ENCODE assay signal across 15 cellular contexts in the genomic region with DNA sequence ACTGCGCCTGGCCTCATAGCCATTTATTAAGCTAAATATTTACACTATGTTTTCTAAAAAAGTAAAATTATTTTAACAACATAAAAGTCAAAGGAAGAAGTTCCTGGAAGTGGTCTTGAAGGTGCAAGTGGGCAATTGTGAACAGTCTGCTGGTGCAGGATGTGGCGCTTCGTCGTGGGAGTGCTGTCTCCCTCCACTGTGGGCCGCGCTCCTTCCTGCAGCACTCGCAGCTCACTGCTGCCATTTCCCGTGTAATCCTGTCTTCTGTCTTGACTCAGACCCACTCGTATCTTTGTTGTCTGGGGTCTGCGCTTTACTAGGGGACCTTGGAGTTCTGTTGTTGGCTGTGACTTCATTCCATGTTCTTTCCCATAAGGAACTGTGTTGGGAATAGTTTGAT. TPM values are rescaled to one million over a fixed set of nuclear protein-coding genes. Genes with fewer than 3 reads are reported as not detected.
DNase-seq lines count a peak whose midpoint lies in the region; ATAC-seq and TF ChIP-seq lines count a peak whose summit lies in the region.
"Had no signal": no experiment of that assay in that cellular context is flagged by ENCODE, and none has a peak within 500 bp of the region (broad histone marks: within the 10 kb centered on the region; RNA-seq: fewer than 3 reads in every experiment).

No MANE protein-coding gene starts in this region.

- TF ChIP-seq CTCF in mucosa of descending colon (IDR thresholded peaks at IDR 0.05) = no peak
- no peak for TF ChIP-seq CTCF in tibial artery (IDR thresholded peaks at IDR 0.05)
- TF ChIP-seq CTCF in osteocyte (IDR thresholded peaks at IDR 0.05) = no peak

- H3K27ac Mint-ChIP-seq in activated T-cell treated with anti-CD3 and anti-CD28 coated beads, Interleukin-2, amount 50 U/mL, for 72 hours = no peak overlapping the region
- no peak overlapping the region for H3K27ac Mint-ChIP-seq in osteocyte (ENCODE audit: unreplicated experiment)

- intact Hi-C loops in mucosa of descending colon (cut with DNase I, micrococcal nuclease) = no loop called here
- intact Hi-C loops in tibial artery (cut with DNase I; ENCODE audit: low total_unique reads) = no loop called here

- H3K27ac ChIP-seq in tibial artery = no peak overlapping the region

- H3K9me3 ChIP-seq in mucosa of descending colon (no peaks in the 10 kb centered on the region), tibial artery (no peaks in the 10 kb centered on the region)
- H3K9me3 ChIP-seq: Caco-2 had no signal

- no peaks in the 10 kb centered on the region for H3K9me3 Mint-ChIP-seq in activated T-cell treated with anti-CD3 and anti-CD28 coated beads, Interleukin-2, amount 50 U/mL, for 72 hours
- peaks cover 6% of the 10 kb centered on the region for H3K9me3 Mint-ChIP-seq in osteocyte (ENCODE audit: unreplicated experiment)

- DNase-seq in activated T-cell treated with anti-CD3 and anti-CD28 coated beads, Interleukin-2, amount 50 U/mL, for 1 hour = peak; percentile 54
- DNase-seq in activated T-cell treated with anti-CD3 and anti-CD28 coated beads for 4 hours (no peak), mucosa of descending colon (no peak), tibial artery (peak; percentile 15 to 28), H4 (ENCODE audit: low spot score) (no peak), NCI-H1694 treated with DMSO at 0.1 percent for 48 hours (lab: John Stamatoyannopoulos, UW) (no peak), osteocyte (ENCODE audit: extremely low spot score, unreplicated experiment) (no peak)
- peak; percentile 30 to 40 for DNase-seq in activated T-cell treated with anti-CD3 and anti-CD28 coated beads, Interleukin-2, amount 50 U/mL, for 72 hours
- DNase-seq: Caco-2, glutamatergic neuron, kidney glomerular epithelial cell, NCI-H2107, SIG-M5, substantia nigra had no signal

- no peaks in the 10 kb centered on the region for H3K36me3 ChIP-seq in mucosa of descending colon (ENCODE audit: low read depth)
- no peaks in the 10 kb centered on the region for H3K36me3 ChIP-seq in tibial artery
- H3K36me3 ChIP-seq: HAP-1 had no signal

- ATAC-seq in activated T-cell treated with anti-CD3 and anti-CD28 coated beads, Interleukin-2, amount 50 U/mL, for 72 hours (replicated peaks in 1 of 2) = peak; percentile 48 to 55
- ATAC-seq in mucosa of descending colon = peak; percentile 65

- H3K4me1 ChIP-seq in mucosa of descending colon (ENCODE audit: low read depth) (no peaks in the 10 kb centered on the region), tibial artery (no peaks in the 10 kb centered on the region)
- H3K4me1 ChIP-seq: Caco-2 had no signal

- H3K36me3 Mint-ChIP-seq in activated T-cell treated with anti-CD3 and anti-CD28 coated beads, Interleukin-2, amount 50 U/mL, for 72 hours (ENCODE audit: insufficient read depth in 2 of 2) = peaks cover 2 to 4% of the 10 kb centered on the region in 2 donors
- peaks cover 4% of the 10 kb centered on the region for H3K36me3 Mint-ChIP-seq in osteocyte (ENCODE audit: unreplicated experiment)

- no peaks in the 10 kb centered on the region for H3K27me3 Mint-ChIP-seq in activated T-cell treated with anti-CD3 and anti-CD28 coated beads, Interleukin-2, amount 50 U/mL, for 72 hours (ENCODE audit: low read depth)
- no peaks in the 10 kb centered on the region for H3K27me3 Mint-ChIP-seq in osteocyte (ENCODE audit: unreplicated experiment)

- H3K4me3 ChIP-seq in mucosa of descending colon = no peak overlapping the region
- no peak overlapping the region for H3K4me3 ChIP-seq in tibial artery
- H3K4me3 ChIP-seq: HAP-1 had no signal

- peaks cover 60% of the 10 kb centered on the region for H3K4me1 Mint-ChIP-seq in activated T-cell treated with anti-CD3 and anti-CD28 coated beads, Interleukin-2, amount 50 U/mL, for 72 hours (ENCODE audit: low read depth)
- peaks cover 10% of the 10 kb centered on the region for H3K4me1 Mint-ChIP-seq in osteocyte (ENCODE audit: unreplicated experiment)

- H3K4me3 Mint-ChIP-seq in activated T-cell treated with anti-CD3 and anti-CD28 coated beads, Interleukin-2, amount 50 U/mL, for 72 hours = peak overlapping the region; percentile 11 to 20
- no peak overlapping the region for H3K4me3 Mint-ChIP-seq in osteocyte (ENCODE audit: unreplicated experiment)

- no peaks in the 10 kb centered on the region for H3K27me3 ChIP-seq in tibial artery

RNA-seq across cellular contexts. Expression of a gene that starts 56.3 kb away (rescaled TPM):
- 1 to 10 TPM; 9.1 to 9.8 TPM for total RNA-seq in activated T-cell treated with anti-CD3 and anti-CD28 coated beads, Interleukin-2, amount 50 U/mL, for 72 hours
- 1 to 10 TPM in 2 of 3 donors, under 1 TPM in 1; 0.69 to 2.0 (median 1.2) TPM for total RNA-seq in mucosa of descending colon
- 13.2 and 17.7 TPM in 2 replicates for total RNA-seq in H4 (2014; rRNA removed; shearing (Covaris generic))
- total RNA-seq in osteocyte = 23.5 and 24.7 TPM in 2 replicates
- total RNA-seq: Caco-2 had no signal

Comparison
In these comparisons a context has a peak if more than half of its experiments do, and no peak if none do; other contexts are left out.
1. DNase-seq: peak in activated T-cell treated with anti-CD3 and anti-CD28 coated beads, Interleukin-2, amount 50 U/mL, for 1 hour (single experiment), activated T-cell treated with anti-CD3 and anti-CD28 coated beads, Interleukin-2, amount 50 U/mL, for 72 hours (2 of 2) and tibial artery (2 of 2); none in activated T-cell treated with anti-CD3 and anti-CD28 coated beads for 4 hours (single experiment), mucosa of descending colon (0 of 3), H4 (single experiment), NCI-H1694 treated with DMSO at 0.1 percent for 48 hours (single experiment) and osteocyte (single experiment).